Comparison of ENCODE assay signal across 26 cellular contexts in the genomic region with DNA sequence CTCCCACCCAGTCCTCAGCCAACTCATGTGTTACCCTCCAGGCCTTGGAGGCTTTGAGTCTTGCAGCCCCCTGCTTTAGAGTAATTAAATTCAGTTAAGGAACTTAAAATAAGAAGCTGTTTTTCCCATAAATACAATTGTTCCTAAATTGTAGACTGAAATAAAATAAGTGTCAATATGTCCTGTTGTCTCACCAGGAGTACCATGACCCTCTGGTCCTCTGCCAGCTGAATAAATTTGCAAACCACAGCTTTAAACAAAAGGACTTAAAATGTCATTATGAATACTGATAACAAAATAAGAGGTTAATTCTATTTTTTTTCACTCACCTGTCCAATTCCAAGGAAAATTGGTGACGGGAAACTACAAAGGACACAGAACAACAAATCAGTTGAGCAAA.
"Had no signal": no experiment of that assay in that cellular context is flagged by ENCODE, and none has a peak within 500 bp of the region (broad histone marks: within the 10 kb centered on the region; RNA-seq: fewer than 3 reads in every experiment).

No MANE protein-coding gene starts in this region.

- H3K4me3 ChIP-seq: coronary artery, dorsolateral prefrontal cortex, esophagus muscularis mucosa, gastroesophageal sphincter, heart left ventricle, hepatocyte, left lung, lower lobe of right lung, mucosa of descending colon had no signal

- FAIRE-seq: colon, endothelial cell of umbilical vein, frontal cortex, kidney had no signal

- ATAC-seq: foreskin keratinocyte, gastroesophageal sphincter, heart left ventricle, left colon, left lung, left ventricle myocardium superior, lower lobe of right lung, mucosa of descending colon had no signal

- H2AFZ ChIP-seq: hepatocyte had no signal

- H3K27ac Mint-ChIP-seq: immature natural killer cell, mesothelial cell of epicardium, naive B cell had no signal

- H3K9me3 ChIP-seq: esophagus muscularis mucosa, gastroesophageal sphincter, heart left ventricle, left lung, lower lobe of right lung, mucosa of descending colon had no signal

- H3K9me3 Mint-ChIP-seq: naive B cell had no signal

- H3K4me3 Mint-ChIP-seq: immature natural killer cell, mesothelial cell of epicardium, naive B cell had no signal

- DNase-seq: dermis blood vessel endothelial cell; dorsolateral prefrontal cortex; effector CD4-positive, alpha-beta T cell; effector memory CD4-positive, alpha-beta T cell; foreskin keratinocyte; heart left ventricle; hypothalamus; immature natural killer cell; islet precursor cell; kidney; kidney glomerular epithelial cell; left colon; left lung; left ventricle myocardium superior; lower lobe of right lung; mesenchymal stem cell; mucosa of descending colon; naive B cell had no signal

- H3K4me1 ChIP-seq: esophagus muscularis mucosa, foreskin keratinocyte, left lung, lower lobe of right lung had no signal

- H3K27me3 ChIP-seq: dorsolateral prefrontal cortex, esophagus muscularis mucosa, foreskin keratinocyte, gastroesophageal sphincter, heart left ventricle, hepatocyte, left lung had no signal

- H3K4me1 Mint-ChIP-seq: immature natural killer cell, mesothelial cell of epicardium, naive B cell had no signal

- H3K27me3 Mint-ChIP-seq: naive B cell had no signal

- H3K27ac ChIP-seq: coronary artery, esophagus muscularis mucosa, foreskin keratinocyte, gastroesophageal sphincter, heart left ventricle, hepatocyte, left lung, lower lobe of right lung had no signal

- H3K4me2 ChIP-seq: hepatocyte had no signal
